In the genomic region with DNA sequence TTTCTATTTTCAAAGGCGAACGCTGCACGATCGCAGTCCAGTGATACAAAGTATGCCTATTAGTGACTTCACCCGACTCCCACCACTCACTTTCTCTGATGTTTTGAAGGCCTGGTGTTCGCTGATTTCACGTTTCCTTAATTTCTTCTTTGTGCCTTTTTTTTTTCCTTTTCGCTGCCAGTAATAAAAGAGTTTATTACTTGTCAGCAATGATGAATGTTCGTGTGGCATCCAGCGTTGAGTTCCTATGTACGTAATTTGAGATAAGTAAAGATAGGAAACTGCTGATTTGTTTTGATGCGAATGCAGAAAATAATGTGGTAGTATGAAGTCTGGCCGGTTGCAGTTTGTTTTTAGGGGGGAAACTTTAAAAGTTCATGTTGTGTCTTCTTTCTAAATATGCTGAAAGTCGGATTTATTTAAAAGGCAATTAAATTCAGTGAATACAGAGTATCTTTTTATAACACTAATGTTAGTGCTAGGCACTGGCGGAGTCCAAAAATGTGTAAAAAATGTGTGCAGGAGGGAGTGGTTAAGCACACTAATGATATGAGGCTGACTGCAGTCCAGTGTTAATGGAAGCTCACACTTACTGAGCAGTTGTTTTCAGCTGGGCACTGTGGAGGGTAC, we compare ENCODE assay signal across 1 cellular context.
TF ChIP-seq lines count a peak whose summit lies in the region.

No MANE protein-coding gene starts in this region.

TF ChIP-seq in endothelial cell of umbilical vein, 7 proteins besides CTCF, POLR2A, EP300 and RAD21:
- no peak for TF ChIP-seq POLR2AphosphoS5 (IDR thresholded peaks at IDR 0.05; ENCODE audit: insufficient read depth, low read depth, low read length)
- no peak for TF ChIP-seq EZH2 (IDR thresholded peaks at IDR 0.05; ENCODE audit: borderline replicate concordance, low read depth, low read length, severe bottlenecking)
- no peak for TF ChIP-seq JUN (IDR thresholded peaks at IDR 0.05; ENCODE audit: borderline replicate concordance, insufficient read depth, insufficient read length, low read depth)
- no peak for TF ChIP-seq FOS (IDR thresholded peaks at IDR 0.05; ENCODE audit: borderline replicate concordance, insufficient read depth, low read length)
- no peak for TF ChIP-seq MYC (IDR thresholded peaks at IDR 0.05; ENCODE audit: low read depth, low read length)
- TF ChIP-seq GATA2 (IDR thresholded peaks at IDR 0.05; ENCODE audit: insufficient read depth, insufficient read length, low read depth, low read length), result no peak
- TF ChIP-seq, protein P1, sequence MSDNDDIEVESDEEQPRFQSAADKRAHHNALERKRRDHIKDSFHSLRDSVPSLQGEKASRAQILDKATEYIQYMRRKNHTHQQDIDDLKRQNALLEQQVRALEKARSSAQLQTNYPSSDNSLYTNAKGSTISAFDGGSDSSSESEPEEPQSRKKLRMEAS (IDR thresholded peaks at IDR 0.05; ENCODE audit: insufficient read depth, insufficient read length), result no peak
TF ChIP-seq in endothelial cell of umbilical vein: peak in this region for 0.
